19 cellular contexts compared by ENCODE assay signal in genomic region chr2:4962419-4962818, GRCh38.
"Had no signal": no experiment of that assay in that cellular context is flagged by ENCODE, and none has a peak within 500 bp of the region (broad histone marks: within the 10 kb centered on the region; RNA-seq: fewer than 3 reads in every experiment).

No MANE protein-coding gene starts in this region.

- H3K27me3 ChIP-seq: neutrophil, testis, tibial nerve, upper lobe of right lung, vagina had no signal

- DNase-seq: effector memory CD8-positive, alpha-beta T cell; erythroblast; heart left ventricle; hippocampal formation; kidney glomerular epithelial cell; mucosa of descending colon; naive thymus-derived CD8-positive, alpha-beta T cell; psoas muscle; retina; stimulated activated CD4-positive, alpha-beta T cell treated with anti-CD3 and anti-CD28 coated beads, Interleukin-2, amount 100 ng/mL, for 24 hours; stimulated activated CD4-positive, alpha-beta T cell treated with anti-CD3 and anti-CD28 coated beads, Interleukin-4, amount 100 ng/mL, for 4 hours; stimulated activated naive B cell treated with anti-CD40 and anti-IgM and Interleukin-4, amounts not matched to agents 10 μg/mL and 1 μg/mL and 100 μg/mL, for 72 hours; stimulated activated naive CD8-positive, alpha-beta T cell treated with anti-CD3 and anti-CD28 coated beads, Interleukin-15, amount 100 ng/mL, for 72 hours; testis; upper lobe of right lung had no signal

- H3K9me3 ChIP-seq: heart left ventricle, neutrophil, psoas muscle, testis, tibial nerve, upper lobe of right lung, vagina had no signal

- H3K36me3 ChIP-seq: heart left ventricle, neutrophil, tibial nerve, upper lobe of right lung, vagina had no signal

- ATAC-seq: effector memory CD8-positive, alpha-beta T cell; heart left ventricle; mucosa of descending colon; naive thymus-derived CD8-positive, alpha-beta T cell; psoas muscle; sciatic nerve; stimulated activated naive B cell treated with anti-CD40 and anti-IgM and Interleukin-4, amounts not matched to agents 10 μg/mL and 1 μg/mL and 100 μg/mL, for 72 hours; stimulated activated naive CD8-positive, alpha-beta T cell treated with anti-CD3 and anti-CD28 coated beads, Interleukin-15, amount 100 ng/mL, for 72 hours; upper lobe of right lung had no signal

- H3K4me3 ChIP-seq: heart left ventricle, mucosa of descending colon, psoas muscle, testis, tibial nerve, upper lobe of right lung, vagina had no signal

- H3K27ac ChIP-seq: heart left ventricle, neutrophil, psoas muscle, testis, tibial nerve, upper lobe of right lung, vagina had no signal

- H3K4me1 ChIP-seq: heart left ventricle, psoas muscle, testis, tibial nerve, upper lobe of right lung, vagina had no signal
